Comparison of ENCODE assay signal across 1 cellular context in the genomic region with DNA sequence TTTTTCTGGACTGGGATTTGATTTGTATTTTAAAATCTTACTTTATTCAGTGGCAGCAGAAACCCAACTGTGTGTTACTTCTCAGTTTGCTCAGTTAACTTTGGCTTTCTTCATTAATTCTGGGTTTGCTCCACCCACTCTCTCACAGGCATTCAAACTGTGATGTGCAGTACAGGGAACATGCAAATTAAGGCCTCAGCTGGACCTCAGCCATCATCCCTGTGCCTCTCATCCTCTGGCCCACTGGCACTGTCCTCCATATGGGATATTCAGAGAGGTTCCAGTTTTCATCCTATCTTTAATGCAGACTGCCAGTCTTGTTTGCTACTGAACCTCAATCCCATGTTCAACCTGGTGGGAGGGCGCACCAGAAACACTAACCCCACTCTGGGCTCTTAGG.
TF ChIP-seq lines count a peak whose summit lies in the region.

No MANE protein-coding gene starts in this region.

TF ChIP-seq in H1, 55 proteins besides CTCF, POLR2A, EP300 and RAD21 (continued from another document):
- TF ChIP-seq, protein P1, sequence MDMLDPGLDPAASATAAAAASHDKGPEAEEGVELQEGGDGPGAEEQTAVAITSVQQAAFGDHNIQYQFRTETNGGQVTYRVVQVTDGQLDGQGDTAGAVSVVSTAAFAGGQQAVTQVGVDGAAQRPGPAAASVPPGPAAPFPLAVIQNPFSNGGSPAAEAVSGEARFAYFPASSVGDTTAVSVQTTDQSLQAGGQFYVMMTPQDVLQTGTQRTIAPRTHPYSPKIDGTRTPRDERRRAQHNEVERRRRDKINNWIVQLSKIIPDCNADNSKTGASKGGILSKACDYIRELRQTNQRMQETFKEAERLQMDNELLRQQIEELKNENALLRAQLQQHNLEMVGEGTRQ (IDR thresholded peaks at IDR 0.05; ENCODE audit: low read length): no peak
- no peak for TF ChIP-seq BRCA1 (IDR thresholded peaks at IDR 0.05; ENCODE audit: low read depth, low read length)
- TF ChIP-seq KDM5A (IDR thresholded peaks at IDR 0.05; ENCODE audit: low read length): no peak
- no peak for TF ChIP-seq CEBPB (IDR thresholded peaks at IDR 0.05; ENCODE audit: low read depth, low read length)
- TF ChIP-seq HDAC2 (IDR thresholded peaks at IDR 0.05; ENCODE audit: borderline replicate concordance in 1 of 2, low read depth in 2 of 2, low read length in 2 of 2): no peak
- TF ChIP-seq RNF2 (IDR thresholded peaks at IDR 0.05; ENCODE audit: borderline replicate concordance, low read depth, low read length, missing control alignments, poor library complexity, severe bottlenecking): no peak
- TF ChIP-seq CREB1 (IDR thresholded peaks at IDR 0.05): no peak
- no peak for TF ChIP-seq SAP30 (IDR thresholded peaks at IDR 0.05; ENCODE audit: insufficient read depth, insufficient replicate concordance, low read length)
TF ChIP-seq in H1: peak in this region for 0.
